Comparison of ENCODE assay signal across 12 cellular contexts in the genomic region with DNA sequence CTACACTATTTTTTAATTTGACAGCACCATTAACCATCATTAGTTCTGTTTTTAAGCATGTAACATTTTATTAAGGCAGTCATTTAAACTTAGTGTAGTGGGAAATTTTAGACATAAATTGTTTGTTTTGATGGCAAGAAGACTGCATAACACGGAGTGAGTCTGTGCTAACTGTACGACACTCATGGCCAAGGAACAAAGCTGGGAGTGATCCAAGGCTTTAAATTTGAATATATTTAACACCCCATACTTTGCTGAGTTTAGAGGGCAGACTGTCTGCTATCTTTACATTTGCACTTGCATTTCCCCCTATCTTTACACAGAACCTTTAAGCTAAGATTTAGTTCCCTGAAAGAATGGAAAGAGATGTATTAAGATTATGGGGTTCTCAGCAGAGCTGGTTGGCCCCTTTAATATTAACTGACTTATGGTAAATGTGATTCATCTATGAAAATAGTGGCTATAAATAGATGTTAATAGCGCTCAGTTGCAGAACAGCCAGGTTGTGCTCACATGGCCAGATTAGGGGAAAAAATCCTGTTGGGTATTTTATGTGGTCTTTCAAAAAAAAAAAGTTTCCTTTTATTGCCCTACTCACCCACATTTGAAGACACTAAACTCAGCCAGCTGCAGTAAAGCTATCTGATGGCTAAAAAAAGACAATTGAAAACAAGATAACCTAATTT.
A peak's percentile ranks its signal among the peaks of the same experiment; 100 is the strongest.
DNase-seq lines count a peak whose midpoint lies in the region; ATAC-seq and TF ChIP-seq lines count a peak whose summit lies in the region.
"Had no signal": no experiment of that assay in that cellular context is flagged by ENCODE, and none has a peak within 500 bp of the region (broad histone marks: within the 10 kb centered on the region; RNA-seq: fewer than 3 reads in every experiment).

No MANE protein-coding gene starts in this region.

- no peaks in the 10 kb centered on the region for H3K36me3 ChIP-seq in heart right ventricle
- H3K36me3 ChIP-seq in vagina: no peaks in the 10 kb centered on the region

- H3K9me3 ChIP-seq in heart right ventricle (no peaks in the 10 kb centered on the region), vagina (no peaks in the 10 kb centered on the region), T-helper 17 cell (ENCODE audit: control insufficient read depth, low read length, poor library complexity, severe bottlenecking) (no peaks in the 10 kb centered on the region)

- H3K27me3 ChIP-seq in heart right ventricle (no peaks in the 10 kb centered on the region), vagina (no peaks in the 10 kb centered on the region), foreskin keratinocyte (no peaks in the 10 kb centered on the region)

- H3K4me3 ChIP-seq in heart right ventricle (no peak overlapping the region), fibroblast of the aortic adventitia (ENCODE audit: low read depth, low read length) (no peak overlapping the region), vagina (no peak overlapping the region)
- H3K4me3 ChIP-seq: SK-N-MC had no signal

- H3K27me3 Mint-ChIP-seq in T-helper 17 cell: no peaks in the 10 kb centered on the region
- H3K27me3 Mint-ChIP-seq: activated CD8-positive, alpha-beta memory T cell treated with anti-CD3 and anti-CD28 coated beads, Interleukin-2, amount 10 ng/mL, durations not matched to agents 7 days and 5 days; dendritic cell treated with granulocyte-macrophage colony-stimulating factor and Interleukin-4, amounts not matched to agents 40 ng/mL and 50 ng/mL, for 4 days had no signal

- peaks cover 5% of the 10 kb centered on the region for H3K4me1 Mint-ChIP-seq in T-helper 17 cell

- peaks cover 3% of the 10 kb centered on the region for H3K36me3 Mint-ChIP-seq in T-helper 17 cell (ENCODE audit: low read depth)

- no peak for TF ChIP-seq POLR2A in vagina (IDR thresholded peaks at IDR 0.05)

- ATAC-seq in heart right ventricle (peak in 1 of 8 donors; percentile 28), left lobe of liver (no peak), T-helper 17 cell (no peak), foreskin keratinocyte (no peak)
- ATAC-seq: activated CD8-positive, alpha-beta memory T cell treated with anti-CD3 and anti-CD28 coated beads, Interleukin-2, amount 10 ng/mL, durations not matched to agents 7 days and 5 days had no signal

- H3K4me1 ChIP-seq in heart right ventricle (peaks cover 0 to 62% (median 42%) of the 10 kb centered on the region in 9 donors), vagina (peaks cover 40% of the 10 kb centered on the region), foreskin keratinocyte (peaks cover 2% of the 10 kb centered on the region)

- intact Hi-C loops in heart right ventricle (cut with DNase I): loop anchor here in 5 of 10 donors (5.0 to 10.0 kb wide), 6 partner anchors 66 to 316 kb away; no protein-coding TSS in a partner anchor
- intact Hi-C loops in cardiac septum (cut with DNase I): loop anchor here (5.0 kb wide), 1 partner anchor 69 kb away; no protein-coding TSS in a partner anchor
- intact Hi-C loops in vagina (cut with DNase I): no loop called here

- WGBS in heart right ventricle, 2 donors: 60 to 63% methylated on average over 3 of the region's 3 CpGs

- TF ChIP-seq CTCF in heart right ventricle (IDR thresholded peaks at IDR 0.05): no peak
- TF ChIP-seq CTCF in fibroblast of the aortic adventitia (IDR thresholded peaks at IDR 0.05; ENCODE audit: insufficient read depth, low read length): no peak
- TF ChIP-seq CTCF in vagina (IDR thresholded peaks at IDR 0.05): no peak
- no peak for TF ChIP-seq CTCF in foreskin keratinocyte (conservative IDR thresholded peaks at IDR 0.05)

- no peak for DNase-seq in heart right ventricle
- DNase-seq in cardiac septum (ENCODE audit: low spot score): no peak
- peak; percentile 27 for DNase-seq in NAMALWA (ENCODE audit: low spot score)
- peak; percentile 67 for DNase-seq in fibroblast of the aortic adventitia (ENCODE audit: low read depth)
- no peak for DNase-seq in vagina (ENCODE audit: extremely low spot score in 2 of 2)
- DNase-seq in left lobe of liver (ENCODE audit: low spot score): no peak
- DNase-seq in T-helper 17 cell: no peak
- no peak for DNase-seq in foreskin keratinocyte
- DNase-seq: activated CD8-positive, alpha-beta memory T cell treated with anti-CD3 and anti-CD28 coated beads, Interleukin-2, amount 10 ng/mL, durations not matched to agents 7 days and 5 days; nucleus accumbens had no signal

- H3K27ac Mint-ChIP-seq in T-helper 17 cell: no peak overlapping the region
- H3K27ac Mint-ChIP-seq: activated CD8-positive, alpha-beta memory T cell treated with anti-CD3 and anti-CD28 coated beads, Interleukin-2, amount 10 ng/mL, durations not matched to agents 7 days and 5 days; dendritic cell treated with granulocyte-macrophage colony-stimulating factor and Interleukin-4, amounts not matched to agents 40 ng/mL and 50 ng/mL, for 4 days had no signal

- no peak overlapping the region for H3K4me3 Mint-ChIP-seq in T-helper 17 cell
- H3K4me3 Mint-ChIP-seq: activated CD8-positive, alpha-beta memory T cell treated with anti-CD3 and anti-CD28 coated beads, Interleukin-2, amount 10 ng/mL, durations not matched to agents 7 days and 5 days; dendritic cell treated with granulocyte-macrophage colony-stimulating factor and Interleukin-4, amounts not matched to agents 40 ng/mL and 50 ng/mL, for 4 days had no signal

- H3K27ac ChIP-seq in heart right ventricle (peak overlapping the region in 7 of 10 donors; percentile 4 to 70 (median 42)), vagina (peak overlapping the region; percentile 31), foreskin keratinocyte (no peak overlapping the region)
- H3K27ac ChIP-seq: SK-N-MC had no signal

Comparison
In these comparisons a context has a peak if more than half of its experiments do, and no peak if none do; other contexts are left out.
1. DNase-seq: peak in NAMALWA (single experiment) and fibroblast of the aortic adventitia (single experiment); none in heart right ventricle (0 of 2), cardiac septum (single experiment), vagina (0 of 2), left lobe of liver (single experiment), T-helper 17 cell (0 of 3) and foreskin keratinocyte (0 of 2).